8 cellular contexts compared by ENCODE assay signal in genomic region chr2:54331095-54331835, GRCh38.
DNase-seq lines count a peak whose midpoint lies in the region; ATAC-seq lines count a peak whose summit lies in the region.

No MANE protein-coding gene starts in this region.

- H3K36me3 Mint-ChIP-seq in T-helper 2 cell treated with Interferon-gamma antibody and Interleukin-4, amounts not matched to agents 5 μg/mL and 100 μg/mL, for 36 hours (ENCODE audit: low read depth), result no peaks in the 10 kb centered on the region
- peaks cover 5% of the 10 kb centered on the region for H3K36me3 Mint-ChIP-seq in effector memory CD8-positive, alpha-beta T cell (ENCODE audit: insufficient read depth)

- peak overlapping the region; percentile 84 for H3K4me3 Mint-ChIP-seq in T-helper 2 cell treated with Interferon-gamma antibody and Interleukin-4, amounts not matched to agents 5 μg/mL and 100 μg/mL, for 36 hours
- peak overlapping the region; percentile 83 to 89 for H3K4me3 Mint-ChIP-seq in effector memory CD8-positive, alpha-beta T cell

- H3K27me3 Mint-ChIP-seq in T-helper 2 cell treated with Interferon-gamma antibody and Interleukin-4, amounts not matched to agents 5 μg/mL and 100 μg/mL, for 36 hours (ENCODE audit: low read depth), result peaks cover 30% of the 10 kb centered on the region
- H3K27me3 Mint-ChIP-seq in effector memory CD8-positive, alpha-beta T cell, result peaks cover 13 to 22% of the 10 kb centered on the region in 2 donors

- H3K4me3 ChIP-seq in neuron (ENCODE audit: low read length), result peak overlapping the region; percentile 65

- H3K9me3 ChIP-seq in neuron (ENCODE audit: low read length), result no peaks in the 10 kb centered on the region

- ATAC-seq in effector memory CD8-positive, alpha-beta T cell (replicated peaks), result no peak

- no peaks in the 10 kb centered on the region for H3K27me3 ChIP-seq in neuron (ENCODE audit: insufficient read depth, low read length)

- no peak for DNase-seq in T-helper 2 cell treated with Interferon-gamma antibody and Interleukin-4, amounts not matched to agents 5 μg/mL and 100 μg/mL, for 36 hours (ENCODE audit: low spot score)
- DNase-seq in T-helper 2 cell (no peak), NCI-H69 (lab: John Stamatoyannopoulos, UW) (peak; percentile 17), NCI-H524 treated with DMSO at 0.1 percent for 48 hours (lab: John Stamatoyannopoulos, UW) (no peak), NCI-H748 (lab: John Stamatoyannopoulos, UW; ENCODE audit: unreplicated experiment) (no peak), NCI-H2081 (lab: John Stamatoyannopoulos, UW) (no peak)
- DNase-seq in effector memory CD8-positive, alpha-beta T cell, result no peak

- H3K27ac Mint-ChIP-seq in T-helper 2 cell treated with Interferon-gamma antibody and Interleukin-4, amounts not matched to agents 5 μg/mL and 100 μg/mL, for 36 hours, result no peak overlapping the region
- peak overlapping the region in 1 of 2 donors; percentile 85 for H3K27ac Mint-ChIP-seq in effector memory CD8-positive, alpha-beta T cell

- peaks cover 15% of the 10 kb centered on the region for H3K4me1 ChIP-seq in neuron (ENCODE audit: insufficient read depth, low read length)

- H3K4me1 Mint-ChIP-seq in T-helper 2 cell treated with Interferon-gamma antibody and Interleukin-4, amounts not matched to agents 5 μg/mL and 100 μg/mL, for 36 hours (ENCODE audit: low read depth), result peaks cover 17% of the 10 kb centered on the region
- H3K4me1 Mint-ChIP-seq in effector memory CD8-positive, alpha-beta T cell (ENCODE audit: low read depth in 2 of 2), result peaks cover 9 to 11% of the 10 kb centered on the region in 2 donors

- H3K36me3 ChIP-seq in neuron (ENCODE audit: insufficient read depth, low read length), result no peaks in the 10 kb centered on the region

- peak overlapping the region; percentile 88 for H2AFZ ChIP-seq in neuron (ENCODE audit: low read depth, low read length)

- no peaks in the 10 kb centered on the region for H3K9me3 Mint-ChIP-seq in T-helper 2 cell treated with Interferon-gamma antibody and Interleukin-4, amounts not matched to agents 5 μg/mL and 100 μg/mL, for 36 hours
- no peaks in the 10 kb centered on the region for H3K9me3 Mint-ChIP-seq in effector memory CD8-positive, alpha-beta T cell
